9 cellular contexts compared by ENCODE assay signal in the genomic region with DNA sequence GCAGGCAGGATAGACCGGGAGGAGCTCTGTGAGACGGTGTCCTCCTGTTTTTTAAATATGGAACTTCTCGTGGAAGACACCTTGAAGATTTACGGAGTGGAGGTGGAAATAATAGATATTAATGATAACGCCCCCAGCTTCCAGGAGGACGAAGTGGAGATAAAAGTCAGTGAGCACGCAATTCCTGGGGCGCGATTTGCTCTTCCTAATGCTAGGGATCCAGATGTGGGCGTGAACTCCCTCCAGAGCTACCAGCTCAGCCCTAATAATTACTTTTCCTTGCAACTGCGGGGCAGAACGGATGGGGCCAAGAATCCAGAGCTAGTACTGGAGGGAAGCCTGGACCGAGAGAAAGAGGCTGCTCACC. TPM values are rescaled to one million over a fixed set of nuclear protein-coding genes. Genes with fewer than 3 reads are reported as not detected.
DNase-seq lines count a peak whose midpoint lies in the region; ATAC-seq, FAIRE-seq and TF ChIP-seq lines count a peak whose summit lies in the region.
"Had no signal": no experiment of that assay in that cellular context is flagged by ENCODE, and none has a peak within 500 bp of the region (broad histone marks: within the 10 kb centered on the region; RNA-seq: fewer than 3 reads in every experiment).

No MANE protein-coding gene starts in this region.

- peaks cover 7% of the 10 kb centered on the region for H3K4me1 Mint-ChIP-seq in astrocyte (ENCODE audit: low read depth, unreplicated experiment)

- no peak overlapping the region for H3K9ac ChIP-seq in liver (ENCODE audit: low read depth in 1 of 2, low read length in 2 of 2)
- peak overlapping the region; percentile 71 for H3K9ac ChIP-seq in astrocyte (ENCODE audit: low read length)

- TF ChIP-seq RAD21 in liver (IDR thresholded peaks at IDR 0.05), result no peak

- H3K36me3 Mint-ChIP-seq in astrocyte (ENCODE audit: low read depth, unreplicated experiment), result peaks cover 61% of the 10 kb centered on the region

- H3K4me3 Mint-ChIP-seq in astrocyte (ENCODE audit: unreplicated experiment), result peak overlapping the region; percentile 78

- H3K9me3 ChIP-seq in liver (ENCODE audit: control insufficient read depth in 4 of 4, low read length in 3 of 4), result peaks cover 56 to 81% (median 61%) of the 10 kb centered on the region in 4 donors
- H3K9me3 ChIP-seq in right lobe of liver, result peaks cover 0 to 37% (median 19%) of the 10 kb centered on the region in 4 donors
- peaks cover 54% of the 10 kb centered on the region for H3K9me3 ChIP-seq in astrocyte (ENCODE audit: insufficient read depth, low read depth, low read length)
- H3K9me3 ChIP-seq in upper lobe of right lung, result peaks cover 78% of the 10 kb centered on the region
- H3K9me3 ChIP-seq in Peyer's patch, result peaks cover 0 to 80% (median 21%) of the 10 kb centered on the region in 4 donors

- DNase-seq in right lobe of liver (no peak), astrocyte (ENCODE audit: low read depth) (no peak), kidney epithelial cell (ENCODE audit: low read depth) (no peak), upper lobe of right lung (no peak), Peyer's patch (no peak)
- DNase-seq: uterus had no signal

- intact Hi-C loops in right lobe of liver (cut with DNase I) (no loop called here), upper lobe of right lung (cut with DNase I) (no loop called here)

- ATAC-seq in right lobe of liver (no peak), upper lobe of right lung (no peak), HG02759 (IDR thresholded peaks at IDR 0.05; ENCODE audit: unreplicated experiment) (no peak), HG03354 (IDR thresholded peaks at IDR 0.05; ENCODE audit: poor library complexity, severe bottlenecking, unreplicated experiment) (no peak)

- H3K4me3 ChIP-seq in liver (ENCODE audit: low read depth in 1 of 3, low read length in 3 of 3) (peak overlapping the region; percentile 25 to 65 (median 52)), right lobe of liver (peak overlapping the region in 1 of 3 donors; percentile 13), astrocyte (ENCODE audit: insufficient read depth, low read depth, low read length) (peak overlapping the region; percentile 56), kidney epithelial cell (ENCODE audit: low read depth, low read length) (peak overlapping the region; percentile 42), upper lobe of right lung (peak overlapping the region; percentile 37), Peyer's patch (peak overlapping the region in 2 of 4 donors; percentile 30)
- H3K4me3 ChIP-seq: uterus had no signal

- H3K4me1 ChIP-seq in liver (ENCODE audit: control insufficient read depth in 4 of 4, insufficient read depth in 4 of 4, low read length in 3 of 4) (no peaks in the 10 kb centered on the region), right lobe of liver (no peaks in the 10 kb centered on the region), astrocyte (ENCODE audit: insufficient read depth, low read length) (no peaks in the 10 kb centered on the region), upper lobe of right lung (no peaks in the 10 kb centered on the region), Peyer's patch (no peaks in the 10 kb centered on the region)
- H3K4me1 ChIP-seq: uterus had no signal

- WGBS in liver, result 14% methylated on average over 13 of the region's 13 CpGs
- WGBS in right lobe of liver (ENCODE audit: insufficient coverage, low coverage, low lambda C conversion rate, missing lambda C conversion rate), result 22% methylated on average over 13 of the region's 13 CpGs

- H3K27ac ChIP-seq in liver (ENCODE audit: low read depth in 1 of 2, low read length in 2 of 2), result no peak overlapping the region
- H3K27ac ChIP-seq in right lobe of liver, result no peak overlapping the region
- peak overlapping the region; percentile 34 for H3K27ac ChIP-seq in astrocyte (ENCODE audit: low read depth, low read length)
- H3K27ac ChIP-seq in upper lobe of right lung, result no peak overlapping the region
- no peak overlapping the region for H3K27ac ChIP-seq in Peyer's patch
- H3K27ac ChIP-seq: uterus had no signal

- peaks cover 8% of the 10 kb centered on the region for H3K79me2 ChIP-seq in astrocyte (ENCODE audit: insufficient read depth, low read length)

- no peaks in the 10 kb centered on the region for H4K20me1 ChIP-seq in astrocyte (ENCODE audit: insufficient read depth, low read length)

- TF ChIP-seq POLR2A in right lobe of liver (IDR thresholded peaks at IDR 0.05) (no peak), Peyer's patch (IDR thresholded peaks at IDR 0.05) (no peak)

- H3K27me3 Mint-ChIP-seq in astrocyte (ENCODE audit: low read depth, unreplicated experiment), result no peaks in the 10 kb centered on the region

- no peak for FAIRE-seq in astrocyte (lab: Jason Lieb, UNC)

- H3K4me2 ChIP-seq in astrocyte (ENCODE audit: low read length), result peak overlapping the region; percentile 80

- H3K36me3 ChIP-seq in liver (ENCODE audit: control insufficient read depth in 4 of 4, insufficient read depth in 3 of 4, low read depth in 1 of 4, low read length in 3 of 4) (peaks cover 0 to 4% (median 0%) of the 10 kb centered on the region in 4 donors), right lobe of liver (no peaks in the 10 kb centered on the region), astrocyte (ENCODE audit: insufficient read depth, low read length) (no peaks in the 10 kb centered on the region), kidney epithelial cell (ENCODE audit: control insufficient read depth, insufficient read depth, low read length) (peaks cover 1% of the 10 kb centered on the region), upper lobe of right lung (no peaks in the 10 kb centered on the region), Peyer's patch (no peaks in the 10 kb centered on the region)
- H3K36me3 ChIP-seq: uterus had no signal

- peaks cover 40% of the 10 kb centered on the region for H3K9me3 Mint-ChIP-seq in astrocyte (ENCODE audit: unreplicated experiment)

- H3K27me3 ChIP-seq in liver (ENCODE audit: control insufficient read depth in 4 of 4, insufficient read depth in 4 of 4, low read length in 3 of 4) (peaks cover 0 to 5% (median 0%) of the 10 kb centered on the region in 4 donors), right lobe of liver (no peaks in the 10 kb centered on the region), astrocyte (ENCODE audit: insufficient read depth, low read length) (no peaks in the 10 kb centered on the region), kidney epithelial cell (ENCODE audit: control insufficient read depth, insufficient read depth, low read length) (peaks cover 19% of the 10 kb centered on the region), upper lobe of right lung (peaks cover 9% of the 10 kb centered on the region), Peyer's patch (no peaks in the 10 kb centered on the region)
- H3K27me3 ChIP-seq: uterus had no signal

- peak overlapping the region; percentile 1 for H3K27ac Mint-ChIP-seq in astrocyte (ENCODE audit: unreplicated experiment)

- peak overlapping the region; percentile 43 for H2AFZ ChIP-seq in astrocyte (ENCODE audit: low read depth, low read length)

- TF ChIP-seq CTCF in liver (IDR thresholded peaks at IDR 0.05; ENCODE audit: low read depth, low read length, missing input control) (no peak), right lobe of liver (IDR thresholded peaks at IDR 0.05) (no peak), astrocyte (IDR thresholded peaks at IDR 0.05; ENCODE audit: insufficient read depth, low read depth, low read length) (no peak), kidney epithelial cell (IDR thresholded peaks at IDR 0.05; ENCODE audit: insufficient read depth, low read length, poor library complexity, severe bottlenecking) (no peak), upper lobe of right lung (IDR thresholded peaks at IDR 0.05) (no peak), Peyer's patch (IDR thresholded peaks at IDR 0.05) (no peak)

TF ChIP-seq in liver, 16 proteins besides CTCF, POLR2A, EP300 and RAD21 (continues in another document):
- TF ChIP-seq TAF1 (conservative IDR thresholded peaks at IDR 0.05), result no peak
- TF ChIP-seq YY1 (IDR thresholded peaks at IDR 0.05), result no peak
- TF ChIP-seq NR2F2 (IDR thresholded peaks at IDR 0.05), result no peak
- no peak for TF ChIP-seq FOXA2 (IDR thresholded peaks at IDR 0.05)
- TF ChIP-seq, protein P1, sequence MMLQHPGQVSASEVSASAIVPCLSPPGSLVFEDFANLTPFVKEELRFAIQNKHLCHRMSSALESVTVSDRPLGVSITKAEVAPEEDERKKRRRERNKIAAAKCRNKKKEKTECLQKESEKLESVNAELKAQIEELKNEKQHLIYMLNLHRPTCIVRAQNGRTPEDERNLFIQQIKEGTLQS (IDR thresholded peaks at IDR 0.05), result no peak
- no peak for TF ChIP-seq SP1 (IDR thresholded peaks at IDR 0.05)
- TF ChIP-seq EGR1 (IDR thresholded peaks at IDR 0.05; ENCODE audit: low read depth in 2 of 2), result no peak

RNA-seq across cellular contexts. Expression of a gene that starts 0.6 kb away (rescaled TPM):
- total RNA-seq in liver (1 to 10 TPM in 1 of 2 donors, under 1 TPM in 1; 0.75 to 2.5 TPM), right lobe of liver (1 to 10 TPM in 3 of 6 experiments, under 1 TPM in 3; 0.81 to 1.7 (median 1.1) TPM), astrocyte (5.3 and 5.8 TPM in 2 replicates), kidney epithelial cell (6.7 and 7.4 TPM in 2 replicates), upper lobe of right lung (2.6 TPM), Peyer's patch (1 to 10 TPM; 1.1 to 5.0 (median 2.4) TPM)
- polyA plus RNA-seq in liver, result under 1 TPM; 0.22 to 0.25 TPM

RNA-seq across cellular contexts. Expression of a gene that starts 4.0 kb away (rescaled TPM):
- total RNA-seq in liver (1 to 10 TPM; 1.6 to 3.1 TPM), right lobe of liver (1 to 10 TPM; 1.2 to 3.7 (median 2.7) TPM), astrocyte (22.4 and 26.1 TPM in 2 replicates), kidney epithelial cell (14.0 and 14.1 TPM in 2 replicates), upper lobe of right lung (15.4 TPM), Peyer's patch (1 to 10 TPM; 4.0 to 5.8 (median 4.3) TPM)
- polyA plus RNA-seq in liver, result under 1 TPM; 0.74 to 0.78 TPM

RNA-seq across cellular contexts. Expression of a gene that starts 8.7 kb away (rescaled TPM):
- total RNA-seq in liver (1 to 10 TPM; 2.0 to 3.9 TPM), right lobe of liver (1 to 10 TPM; 1.5 to 4.6 (median 2.8) TPM), astrocyte (34.0 and 41.6 TPM in 2 replicates), kidney epithelial cell (5.5 and 6.0 TPM in 2 replicates), upper lobe of right lung (6.2 TPM), Peyer's patch (1 to 10 TPM; 3.2 to 7.7 (median 4.2) TPM)
- 1 to 10 TPM; 1.2 to 1.3 TPM for polyA plus RNA-seq in liver

RNA-seq across cellular contexts. Expression of a gene that starts 8.8 kb away (rescaled TPM):
- total RNA-seq in liver (1 to 10 TPM in 1 of 2 donors, under 1 TPM in 1; 0.37 to 1.9 TPM), right lobe of liver (1 to 10 TPM in 4 of 6 experiments, under 1 TPM in 2; 0.73 to 1.6 (median 1.3) TPM), astrocyte (1.2 and 1.6 TPM in 2 replicates), kidney epithelial cell (2.1 and 3.6 TPM in 2 replicates), upper lobe of right lung (7.6 TPM), Peyer's patch (10 to 100 TPM in 1 of 4 donors, 1 to 10 TPM in 3; 1.4 to 12.4 (median 4.7) TPM)
- under 1 TPM; 0.39 to 0.74 TPM for polyA plus RNA-seq in liver

RNA-seq across cellular contexts. Expression of a gene that starts 13.7 kb away (rescaled TPM):
- total RNA-seq in liver, result 1 to 10 TPM; 1.4 to 2.8 TPM
- 1 to 10 TPM in 1 of 2 donors, under 1 TPM in 1; 0.53 to 1.8 TPM for polyA plus RNA-seq in liver
- total RNA-seq in right lobe of liver, result 1 to 10 TPM; 1.9 to 5.0 (median 2.9) TPM
- total RNA-seq in astrocyte, result 18.4 and 19.9 TPM in 2 replicates
- 3.4 and 3.6 TPM in 2 replicates for total RNA-seq in kidney epithelial cell
- 7.5 TPM for total RNA-seq in upper lobe of right lung
- total RNA-seq in Peyer's patch, result 1 to 10 TPM; 1.1 to 7.4 (median 3.3) TPM
